ENCODE assay signal across 23 cellular contexts in the genomic region with DNA sequence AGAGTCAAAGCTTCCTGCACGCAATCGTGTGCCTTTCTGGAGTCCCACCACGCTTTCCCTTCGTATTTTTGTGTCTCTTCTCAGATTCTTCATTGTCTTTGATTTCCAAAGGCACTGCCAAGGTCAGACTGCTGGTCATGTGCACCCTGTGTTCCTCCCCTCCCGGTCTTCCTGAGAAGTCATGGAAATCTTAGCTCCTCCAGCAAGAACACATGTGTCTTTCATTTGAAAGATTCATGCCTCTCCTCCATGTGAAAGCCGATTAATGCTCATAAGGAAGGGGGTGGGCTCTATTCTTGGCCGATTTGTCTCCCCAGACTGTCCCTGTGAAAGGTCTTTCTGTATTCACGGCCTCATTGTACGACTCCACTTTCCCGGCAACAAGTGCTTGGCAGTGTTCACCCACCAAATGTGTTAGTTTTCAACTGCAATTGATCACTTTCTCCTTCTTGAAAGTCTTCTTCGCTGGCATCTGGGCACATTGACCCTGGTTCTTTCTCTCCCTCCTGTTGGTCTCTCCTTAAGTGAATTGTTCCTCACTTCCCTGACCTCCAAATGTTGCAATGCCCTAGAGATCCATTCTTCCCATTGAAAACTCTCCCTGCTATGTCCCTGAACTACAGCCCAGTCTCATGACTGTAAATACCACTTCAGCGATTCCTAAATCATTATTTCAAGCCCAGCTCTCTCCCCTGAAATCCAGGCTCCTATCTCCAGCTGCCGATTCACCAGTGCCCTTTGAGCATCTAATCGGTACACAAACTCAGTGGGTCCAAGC. TPM values are rescaled to one million over a fixed set of nuclear protein-coding genes. Genes with fewer than 3 reads are reported as not detected.
DNase-seq lines count a peak whose midpoint lies in the region; ATAC-seq and TF ChIP-seq lines count a peak whose summit lies in the region.
"Had no signal": no experiment of that assay in that cellular context is flagged by ENCODE, and none has a peak within 500 bp of the region (broad histone marks: within the 10 kb centered on the region; RNA-seq: fewer than 3 reads in every experiment).

No MANE protein-coding gene starts in this region.

- H3K27ac ChIP-seq in right cardiac atrium (ENCODE audit: low read length), result no peak overlapping the region
- H3K27ac ChIP-seq in rectal smooth muscle tissue (ENCODE audit: low read depth, low read length), result peak overlapping the region; percentile 57
- no peak overlapping the region for H3K27ac ChIP-seq in adrenal gland
- H3K27ac ChIP-seq: brain microvascular endothelial cell, colonic mucosa, PC-9 had no signal

- WGBS in right cardiac atrium, result 80% methylated on average over 14 of the region's 14 CpGs
- WGBS in adrenal gland, 4 donors, result 71 to 82% (median 76%) methylated on average over 14 of the region's 14 CpGs

- H3K36me3 ChIP-seq in rectal smooth muscle tissue (ENCODE audit: control insufficient read depth, insufficient read depth, low read length), result no peaks in the 10 kb centered on the region
- H3K36me3 ChIP-seq in adrenal gland (replicated peaks in 1 of 2), result no peaks in the 10 kb centered on the region
- H3K36me3 ChIP-seq: brain microvascular endothelial cell, colonic mucosa had no signal

- no peak for TF ChIP-seq POLR2A in adrenal gland (IDR thresholded peaks at IDR 0.05)

- DNase-seq in Right ventricle myocardium inferior (ENCODE audit: missing footprints) (no peak), right cardiac atrium (no peak), epidermal melanocyte (ENCODE audit: insufficient read length, low spot score) (peak; percentile 81), adrenal gland (no peak)
- DNase-seq: ACHN; activated CD4-positive, alpha-beta T cell treated with anti-CD3 and anti-CD28 coated beads for 36 hours; activated naive CD8-positive, alpha-beta T cell treated with anti-CD3 and anti-CD28 coated beads for 36 hours; activated T-cell treated with anti-CD3 and anti-CD28 coated beads, Interleukin-2, amount 50 U/mL, for 48 hours; brain microvascular endothelial cell; colonic mucosa; DMS79 treated with DMSO at 0.1 percent for 48 hours; effector memory CD8-positive, alpha-beta T cell; NCI-H1694; NCI-H524 treated with DMSO at 0.1 percent for 48 hours; NK-92 treated with Interleukin-12 subunit alpha and Interleukin-12 subunit beta, amount 100 ng/mL, for 24 hours; PC-9; SIG-M5; T-cell had no signal

- peak; percentile 28 for ATAC-seq in Right ventricle myocardium inferior
- no peak for ATAC-seq in right cardiac atrium
- no peak for ATAC-seq in HG02852 (IDR thresholded peaks at IDR 0.05; ENCODE audit: unreplicated experiment)
- ATAC-seq in HG03280 (IDR thresholded peaks at IDR 0.05; ENCODE audit: unreplicated experiment), result no peak
- ATAC-seq: activated CD4-positive, alpha-beta T cell treated with anti-CD3 and anti-CD28 coated beads for 36 hours; effector memory CD8-positive, alpha-beta T cell; T-cell had no signal

- H3K9ac ChIP-seq in rectal smooth muscle tissue (ENCODE audit: low read length), result no peak overlapping the region

- H3K9me3 ChIP-seq in right cardiac atrium (ENCODE audit: control insufficient read depth, low read length) (no peaks in the 10 kb centered on the region), adrenal gland (replicated peaks in 1 of 3) (no peaks in the 10 kb centered on the region)
- H3K9me3 ChIP-seq: colonic mucosa, esophagus muscularis mucosa had no signal

- no peak for TF ChIP-seq CTCF in adrenal gland (IDR thresholded peaks at IDR 0.05)

- intact Hi-C loops in Right ventricle myocardium inferior (cut with DNase I), result no loop called here
- intact Hi-C loops in right cardiac atrium (cut with DNase I), result no loop called here
- intact Hi-C loops in adrenal gland (cut with DNase I), result no loop called here

- H3K27me3 ChIP-seq in right cardiac atrium (ENCODE audit: control insufficient read depth, insufficient read depth) (no peaks in the 10 kb centered on the region), rectal smooth muscle tissue (ENCODE audit: control insufficient read depth, insufficient read depth, low read length) (no peaks in the 10 kb centered on the region), adrenal gland (no peaks in the 10 kb centered on the region)
- H3K27me3 ChIP-seq: brain microvascular endothelial cell, colonic mucosa, esophagus muscularis mucosa had no signal

- no peaks in the 10 kb centered on the region for H3K4me1 ChIP-seq in right cardiac atrium (ENCODE audit: control insufficient read depth, insufficient read depth, low read length)
- H3K4me1 ChIP-seq in rectal smooth muscle tissue (ENCODE audit: control insufficient read depth, insufficient read depth, low read length), result no peaks in the 10 kb centered on the region
- H3K4me1 ChIP-seq in adrenal gland (replicated peaks in 1 of 2), result no peaks in the 10 kb centered on the region
- H3K4me1 ChIP-seq: colonic mucosa, esophagus muscularis mucosa had no signal

- H3K4me3 ChIP-seq in right cardiac atrium (ENCODE audit: low read length), result no peak overlapping the region
- no peak overlapping the region for H3K4me3 ChIP-seq in rectal smooth muscle tissue (ENCODE audit: low read length)
- H3K4me3 ChIP-seq in adrenal gland, result no peak overlapping the region
- H3K4me3 ChIP-seq: colonic mucosa, esophagus muscularis mucosa, PC-9 had no signal

RNA-seq across cellular contexts. Expression of gene MX2, which starts 25.4 kb away (rescaled TPM):
- total RNA-seq in Right ventricle myocardium inferior (4.8 TPM), right cardiac atrium (10 to 100 TPM in 2 of 4 donors, 1 to 10 TPM in 2; 5.5 to 13.1 (median 10.6) TPM), adrenal gland (10 to 100 TPM in 1 of 8 donors, 1 to 10 TPM in 7; 2.9 to 31.3 (median 5.1) TPM)
- polyA plus RNA-seq in right cardiac atrium (6.2 TPM), adrenal gland (10 to 100 TPM in 1 of 3 donors, 1 to 10 TPM in 2; 3.1 to 10.4 (median 4.7) TPM)
- polyA plus RNA-seq: neural cell had no signal

RNA-seq across cellular contexts. Expression of gene MX1, which starts 38.8 kb away (rescaled TPM):
- total RNA-seq in Right ventricle myocardium inferior (11.0 TPM), right cardiac atrium (10 to 100 TPM; 15.0 to 37.5 (median 18.0) TPM), adrenal gland (10 to 100 TPM; 17.6 to 44.4 (median 26.4) TPM)
- polyA plus RNA-seq in right cardiac atrium (12.7 TPM), adrenal gland (10 to 100 TPM; 20.6 to 42.0 (median 39.6) TPM)
